ENCODE assay signal across 25 cellular contexts in genomic region chr22:40305625-40306024, GRCh38. TPM values are rescaled to one million over a fixed set of nuclear protein-coding genes. Genes with fewer than 3 reads are reported as not detected.
DNase-seq lines count a peak whose midpoint lies in the region; ATAC-seq and TF ChIP-seq lines count a peak whose summit lies in the region.
"Had no signal": no experiment of that assay in that cellular context is flagged by ENCODE, and none has a peak within 500 bp of the region (broad histone marks: within the 10 kb centered on the region; RNA-seq: fewer than 3 reads in every experiment).

No MANE protein-coding gene starts in this region.

- no peaks in the 10 kb centered on the region for H3K27me3 Mint-ChIP-seq in CD4-positive, CD25-positive, alpha-beta regulatory T cell
- H3K27me3 Mint-ChIP-seq in CD4-positive, alpha-beta memory T cell = no peaks in the 10 kb centered on the region
- H3K27me3 Mint-ChIP-seq in WTC11 (ENCODE audit: low read depth) = no peaks in the 10 kb centered on the region; the same call in 1 of the 2 replicates

- H3K36me3 ChIP-seq in CD4-positive, CD25-positive, alpha-beta regulatory T cell (ENCODE audit: control insufficient read depth, insufficient read depth, low read length) = peaks cover 77% of the 10 kb centered on the region
- peaks cover 63% of the 10 kb centered on the region for H3K36me3 ChIP-seq in CD4-positive, alpha-beta memory T cell (ENCODE audit: insufficient read depth, low read length)
- H3K36me3 ChIP-seq in esophagus muscularis mucosa = peaks cover 9 to 89% (median 48%) of the 10 kb centered on the region in 4 donors
- peaks cover 0 to 19% of the 10 kb centered on the region in 2 donors for H3K36me3 ChIP-seq in vagina

- TF ChIP-seq EP300 in esophagus muscularis mucosa (IDR thresholded peaks at IDR 0.05) = no peak

- no peak overlapping the region for H3K4me3 Mint-ChIP-seq in CD4-positive, CD25-positive, alpha-beta regulatory T cell
- H3K4me3 Mint-ChIP-seq in CD4-positive, alpha-beta memory T cell = no peak overlapping the region
- H3K4me3 Mint-ChIP-seq in WTC11 = no peak overlapping the region

- H3K4me1 Mint-ChIP-seq in CD4-positive, CD25-positive, alpha-beta regulatory T cell = peaks cover 3 to 23% (median 14%) of the 10 kb centered on the region in 4 donors
- H3K4me1 Mint-ChIP-seq in CD4-positive, alpha-beta memory T cell = peaks cover 24 to 34% (median 27%) of the 10 kb centered on the region in 4 donors
- no peaks in the 10 kb centered on the region for H3K4me1 Mint-ChIP-seq in WTC11

- POLR2A ChIA-PET in CD4-positive, alpha-beta memory T cell (lab: Charles Lee; ENCODE audit: partially characterized antibody) = interaction anchor here (1.0 to 1.2 kb wide), 2 partner anchors 16 to 48 kb away, joined by 3 to 4 read pairs; no protein-coding TSS in a partner anchor
- POLR2A ChIA-PET in WTC11 (lab: Charles Lee) = no interaction called here

- no peak overlapping the region for H3K4me3 ChIP-seq in CD4-positive, CD25-positive, alpha-beta regulatory T cell (ENCODE audit: low read depth, low read length)
- H3K4me3 ChIP-seq in CD4-positive, alpha-beta memory T cell (ENCODE audit: low read length in 2 of 2) = no peak overlapping the region
- H3K4me3 ChIP-seq in esophagus muscularis mucosa = no peak overlapping the region
- H3K4me3 ChIP-seq in vagina = no peak overlapping the region
- H3K4me3 ChIP-seq: A549; BLaER1 treated with 17β-estradiol and CSF1 and Interleukin-3, amounts not matched to agents 10 nM and 100 nM; K562 had no signal

- no peaks in the 10 kb centered on the region for H3K4me1 ChIP-seq in CD4-positive, CD25-positive, alpha-beta regulatory T cell (ENCODE audit: control insufficient read depth, insufficient read depth, low read length, poor library complexity, severe bottlenecking)
- H3K4me1 ChIP-seq in CD4-positive, alpha-beta memory T cell (ENCODE audit: insufficient read depth, low read length) = peaks cover 14% of the 10 kb centered on the region
- H3K4me1 ChIP-seq in esophagus muscularis mucosa = peaks cover 6 to 52% (median 49%) of the 10 kb centered on the region in 4 donors
- peaks cover 2% of the 10 kb centered on the region for H3K4me1 ChIP-seq in vagina
- H3K4me1 ChIP-seq: A549; BLaER1 treated with 17β-estradiol and CSF1 and Interleukin-3, amounts not matched to agents 10 nM and 100 nM had no signal

- TF ChIP-seq CTCF in WTC11 (IDR thresholded peaks at IDR 0.05) (no peak), esophagus muscularis mucosa (IDR thresholded peaks at IDR 0.05) (no peak), vagina (IDR thresholded peaks at IDR 0.05) (no peak)

- H3K27ac Mint-ChIP-seq in CD4-positive, CD25-positive, alpha-beta regulatory T cell = peak overlapping the region; percentile 44 to 82 (median 64)
- H3K27ac Mint-ChIP-seq in CD4-positive, alpha-beta memory T cell = peak overlapping the region in 5 of 7 donors; percentile 20 to 84 (median 48)
- peak overlapping the region; percentile 68; the same call in 1 of the 2 replicates for H3K27ac Mint-ChIP-seq in WTC11

- no peak overlapping the region for H3K27ac ChIP-seq in CD4-positive, CD25-positive, alpha-beta regulatory T cell (ENCODE audit: insufficient read depth, low read length, poor library complexity, severe bottlenecking)
- H3K27ac ChIP-seq in CD4-positive, alpha-beta memory T cell (ENCODE audit: low read depth, low read length) = no peak overlapping the region
- H3K27ac ChIP-seq in esophagus muscularis mucosa (replicated peaks in 1 of 4) (peak overlapping the region; percentile 70 to 78 (median 74)), vagina (no peak overlapping the region)
- H3K27ac ChIP-seq: A549; BLaER1 treated with 17β-estradiol and CSF1 and Interleukin-3, amounts not matched to agents 10 nM and 100 nM; RWPE1 had no signal

- no peaks in the 10 kb centered on the region for H3K9me3 ChIP-seq in CD4-positive, CD25-positive, alpha-beta regulatory T cell (ENCODE audit: control insufficient read depth in 2 of 2, low read length in 2 of 2)
- H3K9me3 ChIP-seq in CD4-positive, alpha-beta memory T cell (ENCODE audit: control insufficient read depth in 1 of 2, low read length in 2 of 2) = no peaks in the 10 kb centered on the region
- H3K9me3 ChIP-seq in esophagus muscularis mucosa = no peaks in the 10 kb centered on the region
- H3K9me3 ChIP-seq in vagina = no peaks in the 10 kb centered on the region
- H3K9me3 ChIP-seq: A549; BLaER1 treated with 17β-estradiol and CSF1 and Interleukin-3, amounts not matched to agents 10 nM and 100 nM had no signal

- CTCF ChIA-PET in CD4-positive, alpha-beta memory T cell (lab: Charles Lee; ENCODE audit: partially characterized antibody) = no interaction called here
- CTCF ChIA-PET in WTC11 (lab: Charles Lee) = no interaction called here

- intact Hi-C loops in CD4-positive, alpha-beta memory T cell (cut with micrococcal nuclease) = no loop called here
- intact Hi-C loops in esophagus muscularis mucosa (cut with DNase I) = no loop called here
- intact Hi-C loops in vagina (cut with DNase I) = no loop called here

- H3K36me3 Mint-ChIP-seq in CD4-positive, CD25-positive, alpha-beta regulatory T cell = peaks cover 41% of the 10 kb centered on the region
- peaks cover 51 to 67% of the 10 kb centered on the region in 2 donors for H3K36me3 Mint-ChIP-seq in CD4-positive, alpha-beta memory T cell
- H3K36me3 Mint-ChIP-seq in WTC11 = peaks cover 52% of the 10 kb centered on the region

- no peak for DNase-seq in CD4-positive, CD25-positive, alpha-beta regulatory T cell
- no peak for DNase-seq in CD4-positive, alpha-beta memory T cell
- no peak for DNase-seq in WTC11 (ENCODE audit: low spot score)
- DNase-seq in esophagus muscularis mucosa (ENCODE audit: extremely low spot score) = no peak
- DNase-seq in COLO668 (lab: John Stamatoyannopoulos, UW; ENCODE audit: unreplicated experiment) = no peak
- DNase-seq in NCI-H446 treated with DMSO at 0.1 percent for 48 hours (lab: John Stamatoyannopoulos, UW) = no peak
- no peak for DNase-seq in retina
- DNase-seq in vagina (ENCODE audit: extremely low spot score in 2 of 2) = no peak
- DNase-seq: AML-193, DMS153, DND-41, H7, Kasumi-1, NCI-H1092 treated with DMSO at 0.1 percent for 48 hours, NCI-H146, NCI-H1930, NCI-H2107, NCI-H446, NCI-H526, SHP77 had no signal

- H3K9me3 Mint-ChIP-seq in CD4-positive, CD25-positive, alpha-beta regulatory T cell = no peaks in the 10 kb centered on the region
- peaks cover 0 to 2% (median 0%) of the 10 kb centered on the region in 8 donors for H3K9me3 Mint-ChIP-seq in CD4-positive, alpha-beta memory T cell
- H3K9me3 Mint-ChIP-seq in WTC11 = no peaks in the 10 kb centered on the region

- no peak for TF ChIP-seq POLR2A in esophagus muscularis mucosa (IDR thresholded peaks at IDR 0.05; ENCODE audit: low read depth)
- TF ChIP-seq POLR2A in vagina (IDR thresholded peaks at IDR 0.05) = no peak

- no peak for ATAC-seq in CD4-positive, CD25-positive, alpha-beta regulatory T cell (ENCODE audit: low read depth in 2 of 2)
- ATAC-seq in WTC11 = no peak
- ATAC-seq: A549, K562, Panc1 had no signal

- no peaks in the 10 kb centered on the region for H3K27me3 ChIP-seq in CD4-positive, CD25-positive, alpha-beta regulatory T cell (ENCODE audit: control insufficient read depth, insufficient read depth, low read length)
- H3K27me3 ChIP-seq in CD4-positive, alpha-beta memory T cell (ENCODE audit: insufficient read depth, low read length) = no peaks in the 10 kb centered on the region
- H3K27me3 ChIP-seq in esophagus muscularis mucosa (no peaks in the 10 kb centered on the region), vagina (no peaks in the 10 kb centered on the region)
- H3K27me3 ChIP-seq: BLaER1 treated with 17β-estradiol and CSF1 and Interleukin-3, amounts not matched to agents 10 nM and 100 nM had no signal

- 94% methylated on average over 5 of the region's 5 CpGs for WGBS in esophagus muscularis mucosa

TF ChIP-seq in WTC11, 78 proteins besides CTCF, POLR2A, EP300 and RAD21:
- TF ChIP-seq ZNF416 (CRISPR knock-in tag; IDR thresholded peaks at IDR 0.05) (no peak), ZNF232 (CRISPR knock-in tag; IDR thresholded peaks at IDR 0.05) (no peak), AR (CRISPR knock-in tag; IDR thresholded peaks at IDR 0.05) (no peak), NFYB (CRISPR knock-in tag; conservative IDR thresholded peaks at IDR 0.05; ENCODE audit: low read depth) (no peak), ESRRA (CRISPR knock-in tag; IDR thresholded peaks at IDR 0.05; ENCODE audit: borderline replicate concordance) (no peak), FOXJ3 (CRISPR knock-in tag; IDR thresholded peaks at IDR 0.05; ENCODE audit: borderline replicate concordance) (no peak), CREB1 (CRISPR knock-in tag; IDR thresholded peaks at IDR 0.05) (no peak)

RNA-seq across cellular contexts. Expression of gene ADSL, which starts 40.7 kb away (rescaled TPM):
- total RNA-seq in CD4-positive, CD25-positive, alpha-beta regulatory T cell = 66.5 TPM
- polyA plus RNA-seq in CD4-positive, CD25-positive, alpha-beta regulatory T cell = 100 to 1,000 TPM; 122 to 134 (median 130) TPM
- total RNA-seq in CD4-positive, alpha-beta memory T cell = 10 to 100 TPM; 63.3 to 81.1 TPM
- 100 to 1,000 TPM; 138 to 199 TPM for polyA plus RNA-seq in CD4-positive, alpha-beta memory T cell
- total RNA-seq in WTC11 (2021) (133 to 154 TPM (median 136 TPM) in 3 replicates), esophagus muscularis mucosa (10 to 100 TPM; 58.7 to 91.1 (median 76.3) TPM), vagina (41.0 TPM)

Comparison
In these comparisons a context has a peak if more than half of its experiments do, and no peak if none do; other contexts are left out.
1. H3K27ac ChIP-seq: peak in esophagus muscularis mucosa (4 of 4); none in CD4-positive, CD25-positive, alpha-beta regulatory T cell (single experiment), CD4-positive, alpha-beta memory T cell (single experiment) and vagina (single experiment).
2. Peak in every context shown above with its lines, with median percentiles within 50 percentile points of each other: H3K27ac Mint-ChIP-seq.